8 cellular contexts compared by ENCODE assay signal in the genomic region with DNA sequence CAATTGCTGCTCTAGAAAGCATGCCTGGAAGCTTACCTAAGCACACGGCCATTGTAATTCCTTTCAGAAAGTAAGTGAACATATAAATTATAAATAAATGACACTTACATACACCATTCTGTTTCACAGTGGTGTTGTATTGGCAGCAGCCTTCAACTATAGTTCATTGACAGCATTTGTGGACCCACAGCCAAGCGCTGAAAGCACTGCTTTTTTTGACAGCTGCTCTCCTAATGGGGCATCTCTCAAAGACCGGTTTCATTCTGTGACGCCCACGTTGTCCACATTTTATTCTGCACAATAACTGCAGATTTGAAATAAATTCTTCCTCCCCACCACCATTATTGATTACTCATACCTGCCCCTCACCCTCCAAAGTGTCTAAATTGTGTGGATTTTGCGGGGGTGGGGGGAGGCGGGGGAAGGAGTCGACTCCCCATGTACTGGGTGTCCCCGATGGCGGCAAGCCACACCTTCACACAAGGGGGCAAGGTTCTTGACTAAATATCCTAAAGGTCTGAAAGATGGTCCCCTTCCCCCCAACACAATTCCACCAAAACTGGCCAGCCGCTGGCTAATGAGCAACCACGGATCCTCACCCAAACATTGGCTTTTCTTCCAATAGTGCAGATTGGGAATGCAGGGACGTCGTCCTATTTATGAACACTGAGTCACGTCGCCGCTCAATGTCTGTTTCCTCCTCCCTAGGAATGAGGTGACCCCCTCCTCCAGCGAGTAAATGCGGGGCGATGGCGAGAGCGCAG. TPM values are rescaled to one million over a fixed set of nuclear protein-coding genes. Genes with fewer than 3 reads are reported as not detected.
A peak's percentile ranks its signal among the peaks of the same experiment; 100 is the strongest.
DNase-seq lines count a peak whose midpoint lies in the region; ATAC-seq and TF ChIP-seq lines count a peak whose summit lies in the region.

No MANE protein-coding gene starts in this region.

- H3K4me3 ChIP-seq in AG04450 (ENCODE audit: low read depth, low read length) (peak overlapping the region; percentile 70), HAP-1 (peak overlapping the region; percentile 44)

- H3K27ac Mint-ChIP-seq in activated naive CD4-positive, alpha-beta T cell treated with anti-CD3 and anti-CD28 coated beads, Interleukin-2, amount 50 U/mL, for 24 hours: peak overlapping the region; percentile 41
- peak overlapping the region; percentile 1 to 69 (median 54) for H3K27ac Mint-ChIP-seq in immature natural killer cell
- no peak overlapping the region for H3K27ac Mint-ChIP-seq in stimulated activated effector memory CD8-positive, alpha-beta T cell treated with anti-CD3 and anti-CD28 coated beads, Interleukin-12 subunit alpha, Interleukin-12 subunit beta, amount 100 ng/mL, for 72 hours

- TF ChIP-seq CTCF in AG04450 (IDR thresholded peaks at IDR 0.05; ENCODE audit: low read depth, low read length): no peak

- in situ Hi-C loops in HAP-1 (cut with MboI; ENCODE audit: low sequenced_read_pairs): loop anchor here (25.0 kb wide), 2 partner anchors 273 to 702 kb away; partner anchors contain the start of gene ATP5PO

- no peaks in the 10 kb centered on the region for H3K36me3 ChIP-seq in HAP-1 (replicated peaks)

- POLR2A ChIA-PET in AG04450 (lab: Yijun Ruan, JAX): no interaction called here

- H3K9me3 ChIP-seq in AG04450 (ENCODE audit: control insufficient read depth, insufficient read depth, low read length): no peaks in the 10 kb centered on the region
- no peaks in the 10 kb centered on the region for H3K9me3 ChIP-seq in HAP-1

- H3K4me1 Mint-ChIP-seq in activated naive CD4-positive, alpha-beta T cell treated with anti-CD3 and anti-CD28 coated beads, Interleukin-2, amount 50 U/mL, for 24 hours: peaks cover 27% of the 10 kb centered on the region
- H3K4me1 Mint-ChIP-seq in immature natural killer cell: peaks cover 15 to 25% of the 10 kb centered on the region in 2 donors
- H3K4me1 Mint-ChIP-seq in stimulated activated effector memory CD8-positive, alpha-beta T cell treated with anti-CD3 and anti-CD28 coated beads, Interleukin-12 subunit alpha, Interleukin-12 subunit beta, amount 100 ng/mL, for 72 hours: peaks cover 19% of the 10 kb centered on the region

- no peak overlapping the region for H3K27ac ChIP-seq in AG04450 (ENCODE audit: low read depth, low read length)

- no peak for DNase-seq in AG04450 (ENCODE audit: low read depth, low spot score)
- peak in 1 of 2 experiments; percentile 18 for DNase-seq in HAP-1 (ENCODE audit: low spot score in 2 of 2)
- DNase-seq in immature natural killer cell: no peak
- DNase-seq in stimulated activated effector memory CD8-positive, alpha-beta T cell treated with anti-CD3 and anti-CD28 coated beads, Interleukin-12 subunit alpha, Interleukin-12 subunit beta, amount 100 ng/mL, for 72 hours (ENCODE audit: low spot score in 2 of 2): no peak
- no peak for DNase-seq in SKM-1 (lab: John Stamatoyannopoulos, UW; ENCODE audit: unreplicated experiment)
- no peak for DNase-seq in UCSD-AML1 (lab: John Stamatoyannopoulos, UW; ENCODE audit: unreplicated experiment)

- H3K4me1 ChIP-seq in HAP-1: peaks cover 36% of the 10 kb centered on the region

- H3K9me3 Mint-ChIP-seq in activated naive CD4-positive, alpha-beta T cell treated with anti-CD3 and anti-CD28 coated beads, Interleukin-2, amount 50 U/mL, for 24 hours: no peaks in the 10 kb centered on the region
- H3K9me3 Mint-ChIP-seq in immature natural killer cell: no peaks in the 10 kb centered on the region
- no peaks in the 10 kb centered on the region for H3K9me3 Mint-ChIP-seq in stimulated activated effector memory CD8-positive, alpha-beta T cell treated with anti-CD3 and anti-CD28 coated beads, Interleukin-12 subunit alpha, Interleukin-12 subunit beta, amount 100 ng/mL, for 72 hours

- CTCF ChIA-PET in AG04450 (lab: Charles Lee): interaction anchor here (1.2 to 4.1 kb wide), 3 partner anchors 11 to 246 kb away, joined by 3 to 28 read pairs (median 3); no protein-coding TSS in a partner anchor

- H3K36me3 Mint-ChIP-seq in activated naive CD4-positive, alpha-beta T cell treated with anti-CD3 and anti-CD28 coated beads, Interleukin-2, amount 50 U/mL, for 24 hours: no peaks in the 10 kb centered on the region
- no peaks in the 10 kb centered on the region for H3K36me3 Mint-ChIP-seq in immature natural killer cell
- no peaks in the 10 kb centered on the region for H3K36me3 Mint-ChIP-seq in stimulated activated effector memory CD8-positive, alpha-beta T cell treated with anti-CD3 and anti-CD28 coated beads, Interleukin-12 subunit alpha, Interleukin-12 subunit beta, amount 100 ng/mL, for 72 hours

- H3K27me3 ChIP-seq in AG04450 (ENCODE audit: control insufficient read depth, insufficient read depth, low read length): peaks cover 2% of the 10 kb centered on the region
- no peaks in the 10 kb centered on the region for H3K27me3 ChIP-seq in HAP-1 (ENCODE audit: low read depth)

- H3K4me3 Mint-ChIP-seq in activated naive CD4-positive, alpha-beta T cell treated with anti-CD3 and anti-CD28 coated beads, Interleukin-2, amount 50 U/mL, for 24 hours: peak overlapping the region; percentile 89
- H3K4me3 Mint-ChIP-seq in immature natural killer cell: peak overlapping the region; percentile 82 to 89 (median 87)
- H3K4me3 Mint-ChIP-seq in stimulated activated effector memory CD8-positive, alpha-beta T cell treated with anti-CD3 and anti-CD28 coated beads, Interleukin-12 subunit alpha, Interleukin-12 subunit beta, amount 100 ng/mL, for 72 hours: peak overlapping the region; percentile 77

- H3K27me3 Mint-ChIP-seq in activated naive CD4-positive, alpha-beta T cell treated with anti-CD3 and anti-CD28 coated beads, Interleukin-2, amount 50 U/mL, for 24 hours: no peaks in the 10 kb centered on the region
- peaks cover 2 to 4% (median 3%) of the 10 kb centered on the region in 3 donors for H3K27me3 Mint-ChIP-seq in immature natural killer cell (ENCODE audit: low read depth in 3 of 3)

- no peak for ATAC-seq in stimulated activated effector memory CD8-positive, alpha-beta T cell treated with anti-CD3 and anti-CD28 coated beads, Interleukin-12 subunit alpha, Interleukin-12 subunit beta, amount 100 ng/mL, for 72 hours
- no peak for ATAC-seq in GM18511 (IDR thresholded peaks at IDR 0.05; ENCODE audit: unreplicated experiment)

RNA-seq across cellular contexts. Expression of gene RCAN1, which starts 1.1 kb away (rescaled TPM):
- polyA plus RNA-seq in AG04450 (2011; rRNA removed) (50.6 and 55.3 TPM in 2 replicates), immature natural killer cell (10 to 100 TPM; 14.2 to 24.6 (median 17.5) TPM)
- polyA minus RNA-seq in AG04450 (2011; rRNA and poly(A)+ RNA removed): 47.1 and 50.8 TPM in 2 replicates

RNA-seq across cellular contexts. Expression of gene CLIC6, which starts 54.9 kb away (rescaled TPM):
- 0.02 TPM in 1 of 2 replicates, not detected in the other for polyA plus RNA-seq in AG04450 (2011; rRNA removed)
- polyA minus RNA-seq in AG04450 (2011; rRNA and poly(A)+ RNA removed): not detected in 2 replicates
- not detected for polyA plus RNA-seq in immature natural killer cell
